In the genomic region with DNA sequence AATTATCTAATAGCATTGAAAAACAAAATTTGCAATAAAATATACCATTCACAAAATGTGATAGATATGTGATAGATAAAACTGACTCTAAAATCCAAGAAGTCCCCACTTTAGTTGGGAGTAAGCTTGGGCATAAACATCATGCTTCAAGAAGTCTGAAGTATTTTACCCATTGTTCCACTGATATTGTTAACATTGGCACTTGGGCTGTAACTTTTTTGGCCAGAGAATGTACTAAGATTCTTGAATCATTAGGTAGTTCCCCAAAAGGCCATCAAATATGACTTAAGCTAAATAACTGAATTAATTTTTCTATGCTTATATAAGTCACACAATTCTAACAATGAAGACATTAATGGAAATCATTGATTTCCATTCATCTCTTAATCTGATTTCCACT, we compare ENCODE assay signal across 15 cellular contexts.
DNase-seq lines count a peak whose midpoint lies in the region; TF ChIP-seq lines count a peak whose summit lies in the region.
"Had no signal": no experiment of that assay in that cellular context is flagged by ENCODE, and none has a peak within 500 bp of the region (broad histone marks: within the 10 kb centered on the region; RNA-seq: fewer than 3 reads in every experiment).

No MANE protein-coding gene starts in this region.

- no peak overlapping the region for H3K4me3 Mint-ChIP-seq in endothelial cell (ENCODE audit: unreplicated experiment)
- H3K4me3 Mint-ChIP-seq: B cell; CD4-positive, CD25-positive, alpha-beta regulatory T cell; CD8-positive, alpha-beta T cell; GM23338; H9 had no signal

- H3K4me1 Mint-ChIP-seq in endothelial cell (ENCODE audit: unreplicated experiment), result no peaks in the 10 kb centered on the region
- H3K4me1 Mint-ChIP-seq: B cell; CD4-positive, CD25-positive, alpha-beta regulatory T cell had no signal

- H3K9me3 Mint-ChIP-seq in endothelial cell (ENCODE audit: unreplicated experiment), result no peaks in the 10 kb centered on the region
- H3K9me3 Mint-ChIP-seq: GM23338, H9 had no signal

- DNase-seq in astrocyte of the hippocampus (ENCODE audit: low read depth, low spot score), result peak; percentile 54
- peak; percentile 51 for DNase-seq in kidney glomerular epithelial cell (lab: John Stamatoyannopoulos, UW)
- peak; percentile 63 for DNase-seq in renal cortical epithelial cell (ENCODE audit: low read depth)
- no peak for DNase-seq in endothelial cell (ENCODE audit: low spot score)
- DNase-seq in NCI-H2196 treated with DMSO at 0.1 percent for 48 hours (lab: John Stamatoyannopoulos, UW; ENCODE audit: unreplicated experiment), result no peak
- no peak for DNase-seq in hippocampal formation (lab: John Stamatoyannopoulos, UW)
- DNase-seq: Caco-2; CD4-positive, CD25-positive, alpha-beta regulatory T cell; CD8-positive, alpha-beta T cell; DMS153; DND-41; H9 had no signal

- peak; percentile 72; the same call in 1 of the 2 replicates for TF ChIP-seq EP300 in Ishikawa (IDR thresholded peaks at IDR 0.05; ENCODE audit: borderline replicate concordance)

- no peak overlapping the region for H3K27ac Mint-ChIP-seq in endothelial cell (ENCODE audit: unreplicated experiment)
- H3K27ac Mint-ChIP-seq: B cell; CD4-positive, CD25-positive, alpha-beta regulatory T cell; CD8-positive, alpha-beta T cell; GM23338; H9 had no signal

- no peaks in the 10 kb centered on the region for H3K27me3 Mint-ChIP-seq in endothelial cell (ENCODE audit: unreplicated experiment)
- H3K27me3 Mint-ChIP-seq: B cell; CD4-positive, CD25-positive, alpha-beta regulatory T cell had no signal

- TF ChIP-seq RAD21 in Ishikawa (IDR thresholded peaks at IDR 0.05; ENCODE audit: low read depth), result no peak

- TF ChIP-seq CTCF in endothelial cell (IDR thresholded peaks at IDR 0.05; ENCODE audit: unreplicated experiment), result no peak

- no peaks in the 10 kb centered on the region for H3K36me3 Mint-ChIP-seq in endothelial cell (ENCODE audit: low read depth, unreplicated experiment)
- H3K36me3 Mint-ChIP-seq: CD4-positive, CD25-positive, alpha-beta regulatory T cell; CD8-positive, alpha-beta T cell had no signal

TF ChIP-seq in Ishikawa, 13 proteins besides CTCF, POLR2A, EP300 and RAD21:
- TF ChIP-seq ZBTB7A (IDR thresholded peaks at IDR 0.05; ENCODE audit: low read depth), result no peak
- TF ChIP-seq MAX (IDR thresholded peaks at IDR 0.05), result no peak
- TF ChIP-seq, protein P1, sequence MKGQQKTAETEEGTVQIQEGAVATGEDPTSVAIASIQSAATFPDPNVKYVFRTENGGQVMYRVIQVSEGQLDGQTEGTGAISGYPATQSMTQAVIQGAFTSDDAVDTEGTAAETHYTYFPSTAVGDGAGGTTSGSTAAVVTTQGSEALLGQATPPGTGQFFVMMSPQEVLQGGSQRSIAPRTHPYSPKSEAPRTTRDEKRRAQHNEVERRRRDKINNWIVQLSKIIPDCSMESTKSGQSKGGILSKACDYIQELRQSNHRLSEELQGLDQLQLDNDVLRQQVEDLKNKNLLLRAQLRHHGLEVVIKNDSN (IDR thresholded peaks at IDR 0.05), result no peak
- no peak for TF ChIP-seq REST (IDR thresholded peaks at IDR 0.05; ENCODE audit: low read depth)
- TF ChIP-seq CEBPB (IDR thresholded peaks at IDR 0.05), result no peak
- no peak for TF ChIP-seq EGR1 (IDR thresholded peaks at IDR 0.05)
- no peak for TF ChIP-seq YY1 (IDR thresholded peaks at IDR 0.05; ENCODE audit: low read depth)
- TF ChIP-seq TAF1 (IDR thresholded peaks at IDR 0.05; ENCODE audit: low read depth), result no peak
- peak; percentile 82 for TF ChIP-seq NFIC (IDR thresholded peaks at IDR 0.05)
- no peak for TF ChIP-seq CREB1 (IDR thresholded peaks at IDR 0.05; ENCODE audit: low read depth)
- TF ChIP-seq TEAD4 (IDR thresholded peaks at IDR 0.05), result peak; percentile 88
- no peak for TF ChIP-seq TCF12 (IDR thresholded peaks at IDR 0.05; ENCODE audit: low read depth)
- TF ChIP-seq FOXM1 (IDR thresholded peaks at IDR 0.05; ENCODE audit: borderline replicate concordance, low read depth), result no peak; the same call in 1 of the 2 replicates

Comparison
In these comparisons a context has a peak if more than half of its experiments do, and no peak if none do; other contexts are left out.
1. DNase-seq: peak in astrocyte of the hippocampus (single experiment), kidney glomerular epithelial cell (single experiment) and renal cortical epithelial cell (single experiment); none in endothelial cell (single experiment), NCI-H2196 treated with DMSO at 0.1 percent for 48 hours (single experiment) and hippocampal formation (0 of 2).